Comparison of ENCODE assay signal across 14 cellular contexts in the genomic region with DNA sequence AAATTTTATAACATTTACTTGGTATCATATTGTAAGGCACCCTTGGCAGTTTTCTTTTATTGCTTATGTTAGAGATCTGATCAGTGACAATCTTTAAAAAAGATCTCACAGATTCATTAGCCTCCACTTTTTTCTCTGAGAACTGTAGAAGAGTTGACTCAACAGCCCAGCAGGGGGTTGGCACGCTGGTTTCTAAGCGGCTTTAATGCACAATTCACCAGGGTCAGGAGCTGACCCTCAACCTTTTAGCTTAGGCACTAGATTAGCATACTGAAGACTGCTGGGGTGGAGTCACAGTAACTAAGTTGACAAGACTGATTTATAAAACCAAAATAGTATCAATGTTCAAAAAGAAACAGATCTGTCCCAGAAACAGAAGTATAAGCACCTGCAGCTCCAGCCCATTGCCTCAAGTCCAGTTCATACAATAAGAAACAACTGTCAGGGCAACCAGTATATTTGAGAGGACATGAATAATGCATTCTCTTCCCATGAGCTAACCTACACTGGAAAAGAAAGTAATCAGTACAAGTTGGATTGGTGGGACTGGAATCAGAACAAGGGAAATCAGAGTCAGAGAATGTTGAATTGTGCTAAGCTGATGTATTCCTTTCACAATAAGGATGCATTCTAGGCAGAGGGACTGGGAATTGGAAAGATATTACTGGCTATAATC.
A peak's percentile ranks its signal among the peaks of the same experiment; 100 is the strongest.
DNase-seq lines count a peak whose midpoint lies in the region; ATAC-seq lines count a peak whose summit lies in the region.
"Had no signal": no experiment of that assay in that cellular context is flagged by ENCODE, and none has a peak within 500 bp of the region (broad histone marks: within the 10 kb centered on the region; RNA-seq: fewer than 3 reads in every experiment).

No MANE protein-coding gene starts in this region.

- intact Hi-C loops in left ventricle myocardium superior (cut with micrococcal nuclease), result loop anchor here (10.0 kb wide), 1 partner anchor 494 kb away; no protein-coding TSS in a partner anchor
- intact Hi-C loops in cardiac septum (cut with DNase I), result no loop called here

- ATAC-seq in left ventricle myocardium superior, result peak; percentile 60
- ATAC-seq: A549; activated T-cell treated with anti-CD3 and anti-CD28 coated beads, Interleukin-2, amount 50 U/mL, for 72 hours had no signal

- DNase-seq in left ventricle myocardium superior (no peak), cardiac septum (ENCODE audit: low spot score) (no peak), dedifferentiated amniotic fluid mesenchymal stem cell (ENCODE audit: extremely low spot score) (peak; percentile 36), kidney tubule cell (ENCODE audit: low spot score) (peak; percentile 37), T-helper 9 cell (no peak), NOMO-1 (lab: John Stamatoyannopoulos, UW; ENCODE audit: unreplicated experiment in 2 of 2) (no peak)
- DNase-seq in activated T-cell treated with anti-CD3 and anti-CD28 coated beads, Interleukin-2, amount 50 U/mL, for 48 hours, result no peak
- DNase-seq in activated CD8-positive, alpha-beta memory T cell treated with anti-CD3 and anti-CD28 coated beads, Interleukin-2, amount 50 U/mL, for 48 hours, result no peak
- DNase-seq: activated CD4-positive, alpha-beta T cell treated with anti-CD3 and anti-CD28 coated beads, Interleukin-2, amount 50 U/mL, for 1 hour; activated T-cell treated with anti-CD3 and anti-CD28 coated beads, Interleukin-2, amount 50 U/mL, for 72 hours; mammary epithelial cell; NCI-H1436 treated with DMSO at 0.1 percent for 48 hours; NCI-H524 had no signal

Comparison
In these comparisons a context has a peak if more than half of its experiments do, and no peak if none do; other contexts are left out.
1. DNase-seq: peak in dedifferentiated amniotic fluid mesenchymal stem cell (single experiment) and kidney tubule cell (single experiment); none in left ventricle myocardium superior (single experiment), cardiac septum (single experiment), activated T-cell treated with anti-CD3 and anti-CD28 coated beads, Interleukin-2, amount 50 U/mL, for 48 hours (0 of 2), T-helper 9 cell (single experiment), activated CD8-positive, alpha-beta memory T cell treated with anti-CD3 and anti-CD28 coated beads, Interleukin-2, amount 50 U/mL, for 48 hours (single experiment) and NOMO-1 (0 of 2).